Comparison of ENCODE assay signal across 2 cellular contexts in genomic region chr1:3698660-3699408, GRCh38.
TF ChIP-seq lines count a peak whose summit lies in the region.

No MANE protein-coding gene starts in this region.

TF ChIP-seq in GM23338, 12 proteins besides CTCF, POLR2A, EP300 and RAD21:
- no peak for TF ChIP-seq EZH2 (IDR thresholded peaks at IDR 0.05; ENCODE audit: low read depth, unreplicated experiment)
- TF ChIP-seq CREB1 (CRISPR knock-in tag; IDR thresholded peaks at IDR 0.05; ENCODE audit: low read depth) = no peak
- TF ChIP-seq ZNF331 (CRISPR knock-in tag; IDR thresholded peaks at IDR 0.05; ENCODE audit: low read depth) = no peak
- TF ChIP-seq JUNB (IDR thresholded peaks at IDR 0.05; ENCODE audit: unreplicated experiment) = no peak
- TF ChIP-seq ETS1 (IDR thresholded peaks at IDR 0.05) = no peak
- TF ChIP-seq REST (IDR thresholded peaks at IDR 0.05; ENCODE audit: unreplicated experiment) = no peak
- TF ChIP-seq NANOG (IDR thresholded peaks at IDR 0.05; ENCODE audit: borderline replicate concordance) = no peak
- TF ChIP-seq POLR2AphosphoS5 (IDR thresholded peaks at IDR 0.05; ENCODE audit: low read depth) = no peak
- no peak for TF ChIP-seq EZH2phosphoT487 (IDR thresholded peaks at IDR 0.05; ENCODE audit: unreplicated experiment)
- TF ChIP-seq ZNF462 (CRISPR knock-in tag; IDR thresholded peaks at IDR 0.05) = no peak
- TF ChIP-seq STAT1 (IDR thresholded peaks at IDR 0.05; ENCODE audit: unreplicated experiment) = no peak
- no peak for TF ChIP-seq ZNF114 (CRISPR knock-in tag; IDR thresholded peaks at IDR 0.05)
TF ChIP-seq in GM23338: peak in this region for 0.

TF ChIP-seq in SK-N-SH, 30 proteins besides CTCF, POLR2A, EP300 and RAD21:
- TF ChIP-seq MAX (IDR thresholded peaks at IDR 0.05; ENCODE audit: low read depth) = no peak
- no peak for TF ChIP-seq GABPA (IDR thresholded peaks at IDR 0.05; ENCODE audit: low read depth)
- TF ChIP-seq ZBTB33 (IDR thresholded peaks at IDR 0.05; ENCODE audit: borderline replicate concordance, low read depth) = no peak
- no peak for TF ChIP-seq MEF2A (IDR thresholded peaks at IDR 0.05; ENCODE audit: borderline replicate concordance, low read depth)
- TF ChIP-seq USF1 (IDR thresholded peaks at IDR 0.05; ENCODE audit: borderline replicate concordance, low read depth) = no peak
- TF ChIP-seq EZH2phosphoT487 (IDR thresholded peaks at IDR 0.05; ENCODE audit: borderline replicate concordance, low read depth) = no peak
- no peak for TF ChIP-seq RCOR1 (IDR thresholded peaks at IDR 0.05; ENCODE audit: low read length)
- no peak for TF ChIP-seq POLR2AphosphoS5 (IDR thresholded peaks at IDR 0.05; ENCODE audit: low read depth, low read length)
- no peak for TF ChIP-seq SIN3A (IDR thresholded peaks at IDR 0.05; ENCODE audit: borderline replicate concordance, low read depth, low read length)
- no peak for TF ChIP-seq USF2 (IDR thresholded peaks at IDR 0.05; ENCODE audit: borderline replicate concordance, low read depth, low read length)
- TF ChIP-seq SMC3 (IDR thresholded peaks at IDR 0.05; ENCODE audit: low read depth, low read length) = no peak
- no peak for TF ChIP-seq TCF12 (IDR thresholded peaks at IDR 0.05)
- TF ChIP-seq TAF1 (IDR thresholded peaks at IDR 0.05; ENCODE audit: borderline replicate concordance, low read depth, low read length) = no peak
- TF ChIP-seq REST (IDR thresholded peaks at IDR 0.05; ENCODE audit: low read depth, low read length) = no peak
- no peak for TF ChIP-seq ELF1 (IDR thresholded peaks at IDR 0.05)
- no peak for TF ChIP-seq NRF1 (IDR thresholded peaks at IDR 0.05; ENCODE audit: low read depth, low read length)
